8 cellular contexts compared by ENCODE assay signal in the genomic region with DNA sequence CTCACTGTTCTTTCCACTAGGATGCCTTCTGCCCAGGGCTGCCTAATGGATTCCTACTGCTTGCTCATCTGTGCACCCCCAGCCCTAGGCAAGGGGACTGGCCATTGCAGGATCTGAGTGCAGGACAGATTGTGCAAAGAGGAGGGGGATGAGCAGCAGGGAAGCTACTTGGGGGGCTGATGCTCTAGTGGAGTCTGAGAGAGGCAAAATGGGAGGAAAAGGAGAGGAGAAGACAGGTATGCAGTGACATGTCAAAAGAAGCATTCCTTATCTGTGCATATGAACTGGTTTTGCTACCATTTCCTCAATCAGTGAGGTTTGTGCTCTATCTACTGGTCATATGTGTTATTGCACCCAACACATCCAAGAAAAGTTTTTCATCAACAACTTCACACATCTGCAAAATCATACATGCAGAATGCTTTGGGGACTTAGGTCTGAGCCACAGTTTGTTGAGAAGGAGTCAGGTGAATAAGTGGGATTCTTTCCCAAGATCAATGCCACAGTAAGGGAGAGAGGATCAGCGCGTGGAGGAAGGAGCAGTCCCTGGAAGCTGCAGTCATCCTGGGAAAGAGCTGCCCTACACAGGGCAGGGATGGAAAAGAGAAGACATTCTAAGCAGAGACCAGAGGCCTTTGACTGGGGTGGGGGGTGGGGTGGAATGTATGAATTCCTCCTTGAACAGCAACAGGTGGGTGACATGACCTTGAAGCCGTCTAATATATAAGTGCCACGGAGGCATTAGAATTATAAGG. TPM values are rescaled to one million over a fixed set of nuclear protein-coding genes. Genes with fewer than 3 reads are reported as not detected.
DNase-seq lines count a peak whose midpoint lies in the region; ATAC-seq and TF ChIP-seq lines count a peak whose summit lies in the region.

No MANE protein-coding gene starts in this region.

- no peak overlapping the region for H3K4me3 ChIP-seq in HL-60 (replicated peaks; ENCODE audit: insufficient read depth, low read length)

- no peaks in the 10 kb centered on the region for H3K4me1 Mint-ChIP-seq in activated T-helper 17 cell treated with anti-CD3 and anti-CD28 coated beads, Interleukin-2, amount 50 U/mL, for 72 hours

- H3K27ac Mint-ChIP-seq in activated T-helper 17 cell treated with anti-CD3 and anti-CD28 coated beads, Interleukin-2, amount 50 U/mL, for 72 hours = no peak overlapping the region

- H3K36me3 Mint-ChIP-seq in activated T-helper 17 cell treated with anti-CD3 and anti-CD28 coated beads, Interleukin-2, amount 50 U/mL, for 72 hours (ENCODE audit: low read depth) = no peaks in the 10 kb centered on the region

- no peak overlapping the region for H3K4me3 Mint-ChIP-seq in activated T-helper 17 cell treated with anti-CD3 and anti-CD28 coated beads, Interleukin-2, amount 50 U/mL, for 72 hours

- H3K9me3 Mint-ChIP-seq in activated T-helper 17 cell treated with anti-CD3 and anti-CD28 coated beads, Interleukin-2, amount 50 U/mL, for 72 hours = no peaks in the 10 kb centered on the region

- H3K27me3 Mint-ChIP-seq in activated T-helper 17 cell treated with anti-CD3 and anti-CD28 coated beads, Interleukin-2, amount 50 U/mL, for 72 hours = peaks cover 3% of the 10 kb centered on the region

- in situ Hi-C loops in SK-MEL-5 (cut with HindIII; ENCODE audit: low pct_unique_long_range_greater_than_20kb, low sequenced_read_pairs) = no loop called here

- H3K27me3 ChIP-seq in HL-60 (ENCODE audit: insufficient read depth, poor library complexity, severe bottlenecking) = no peaks in the 10 kb centered on the region
- no peaks in the 10 kb centered on the region for H3K27me3 ChIP-seq in foreskin keratinocyte

- H3K4me1 ChIP-seq in foreskin keratinocyte = no peaks in the 10 kb centered on the region

- ATAC-seq in GM18519 (IDR thresholded peaks at IDR 0.05; ENCODE audit: low FRiP score, unreplicated experiment) = peak; percentile 86
- peak; percentile 75 for ATAC-seq in foreskin keratinocyte
- no peak for ATAC-seq in activated T-helper 17 cell treated with anti-CD3 and anti-CD28 coated beads, Interleukin-2, amount 50 U/mL, for 72 hours (replicated peaks)

- TF ChIP-seq CTCF in HL-60 (IDR thresholded peaks at IDR 0.05; ENCODE audit: insufficient read depth, low read length) (peak; percentile 67), foreskin keratinocyte (conservative IDR thresholded peaks at IDR 0.05) (peak; percentile 77)

- peak; percentile 39 for DNase-seq in CD1c-positive myeloid dendritic cell (ENCODE audit: extremely low spot score)
- no peak for DNase-seq in HL-60 (ENCODE audit: low read depth in 1 of 2, low spot score in 1 of 2)
- peak; percentile 67 for DNase-seq in SK-MEL-5 (ENCODE audit: low read depth, low spot score)
- DNase-seq in foreskin keratinocyte = peak; percentile 12 to 47
- DNase-seq in pons (ENCODE audit: low spot score) = peak; percentile 60
- DNase-seq in GF-D8 (lab: John Stamatoyannopoulos, UW) = no peak

- H3K27ac ChIP-seq in HL-60 (replicated peaks) (no peak overlapping the region), foreskin keratinocyte (no peak overlapping the region)

RNA-seq across cellular contexts. Expression of a gene that starts 14.4 kb away (rescaled TPM):
- 0.74 and 0.85 TPM in 2 replicates for total RNA-seq in SK-MEL-5 (2014; rRNA removed; shearing (Covaris generic))
- polyA plus RNA-seq in SK-MEL-5 (2015; cell fraction: cytosol; rRNA removed) = 0.27 and 0.99 TPM in 2 replicates
- polyA plus RNA-seq in SK-MEL-5 (2015; cell fraction: nucleus; rRNA removed) = not detected in 2 replicates
- total RNA-seq in foreskin keratinocyte = not detected in 2 replicates
- polyA plus RNA-seq in foreskin keratinocyte = not detected in 2 replicates
- total RNA-seq in activated T-helper 17 cell treated with anti-CD3 and anti-CD28 coated beads, Interleukin-2, amount 50 U/mL, for 72 hours = not detected

Comparison
In these comparisons a context has a peak if more than half of its experiments do, and no peak if none do; other contexts are left out.
1. DNase-seq: peak in CD1c-positive myeloid dendritic cell (single experiment), SK-MEL-5 (single experiment), foreskin keratinocyte (2 of 2) and pons (single experiment); none in HL-60 (0 of 2) and GF-D8 (single experiment).